8 cellular contexts compared by ENCODE assay signal in genomic region chr5:36944607-36945225, GRCh38.
DNase-seq lines count a peak whose midpoint lies in the region; ATAC-seq and TF ChIP-seq lines count a peak whose summit lies in the region.

No MANE protein-coding gene starts in this region.

- H3K27me3 ChIP-seq in breast epithelium: no peaks in the 10 kb centered on the region
- H3K27me3 ChIP-seq in right lobe of liver: no peaks in the 10 kb centered on the region

- no TSS peak for BruUV-seq in MCF 10A (replicated peaks; lab: Mats Ljungman, UMichigan)

- H3K27ac ChIP-seq in breast epithelium (no peak overlapping the region), right lobe of liver (no peak overlapping the region)

- H3K27me3 Mint-ChIP-seq in MCF 10A (ENCODE audit: insufficient read depth, unreplicated experiment): no peaks in the 10 kb centered on the region
- no peaks in the 10 kb centered on the region for H3K27me3 Mint-ChIP-seq in stimulated activated naive B cell treated with anti-CD40 and anti-IgM and Interleukin-4, amounts not matched to agents 10 μg/mL and 1 μg/mL and 100 μg/mL, for 72 hours

- intact Hi-C loops in MCF 10A (cut with micrococcal nuclease): loop anchor here (1.0 to 2.0 kb wide), 3 partner anchors 65 to 204 kb away; no protein-coding TSS in a partner anchor
- intact Hi-C loops in breast epithelium (cut with DNase I; ENCODE audit: low total_unique reads): no loop called here
- intact Hi-C loops in right lobe of liver (cut with DNase I): no loop called here

- no peaks in the 10 kb centered on the region for H3K9me3 Mint-ChIP-seq in MCF 10A (ENCODE audit: unreplicated experiment)
- no peaks in the 10 kb centered on the region for H3K9me3 Mint-ChIP-seq in stimulated activated naive B cell treated with anti-CD40 and anti-IgM and Interleukin-4, amounts not matched to agents 10 μg/mL and 1 μg/mL and 100 μg/mL, for 72 hours

- H3K4me3 Mint-ChIP-seq in MCF 10A (ENCODE audit: unreplicated experiment): no peak overlapping the region
- no peak overlapping the region for H3K4me3 Mint-ChIP-seq in stimulated activated naive B cell treated with anti-CD40 and anti-IgM and Interleukin-4, amounts not matched to agents 10 μg/mL and 1 μg/mL and 100 μg/mL, for 72 hours

- no peaks in the 10 kb centered on the region for H3K9me3 ChIP-seq in breast epithelium
- no peaks in the 10 kb centered on the region for H3K9me3 ChIP-seq in right lobe of liver

- in situ Hi-C loops in astrocyte of the spinal cord (cut with HindIII; ENCODE audit: low sequenced_read_pairs): no loop called here

- no peaks in the 10 kb centered on the region for H3K36me3 Mint-ChIP-seq in MCF 10A (ENCODE audit: insufficient read depth, unreplicated experiment)
- no peaks in the 10 kb centered on the region for H3K36me3 Mint-ChIP-seq in stimulated activated naive B cell treated with anti-CD40 and anti-IgM and Interleukin-4, amounts not matched to agents 10 μg/mL and 1 μg/mL and 100 μg/mL, for 72 hours

- 69% methylated on average over 4 of the region's 4 CpGs for WGBS in right lobe of liver (ENCODE audit: insufficient coverage, low coverage, low lambda C conversion rate, missing lambda C conversion rate)

- ATAC-seq in right lobe of liver (peak in 2 of 4 donors; percentile 40 to 44), omental fat pad (ENCODE audit: low FRiP score) (no peak)
- ATAC-seq in stimulated activated naive B cell treated with anti-CD40 and anti-IgM and Interleukin-4, amounts not matched to agents 10 μg/mL and 1 μg/mL and 100 μg/mL, for 72 hours (replicated peaks): no peak

- H3K27ac Mint-ChIP-seq in MCF 10A (ENCODE audit: low read depth, unreplicated experiment): no peak overlapping the region
- no peak overlapping the region for H3K27ac Mint-ChIP-seq in stimulated activated naive B cell treated with anti-CD40 and anti-IgM and Interleukin-4, amounts not matched to agents 10 μg/mL and 1 μg/mL and 100 μg/mL, for 72 hours

- H3K4me3 ChIP-seq in breast epithelium: no peak overlapping the region
- H3K4me3 ChIP-seq in astrocyte of the spinal cord (ENCODE audit: low read depth, low read length): no peak overlapping the region
- H3K4me3 ChIP-seq in right lobe of liver: no peak overlapping the region

- POLR2A ChIA-PET in MCF 10A (lab: Yijun Ruan, JAX): interaction anchor here (0.5 to 5.6 kb wide), 4 partner anchors 9 to 426 kb away, joined by 3 to 62 read pairs (median 4); partner anchors contain the start of genes NIPBL and NUP155

- TF ChIP-seq POLR2A in breast epithelium (IDR thresholded peaks at IDR 0.05): no peak
- no peak for TF ChIP-seq POLR2A in right lobe of liver (IDR thresholded peaks at IDR 0.05)

- H3K36me3 ChIP-seq in breast epithelium (no peaks in the 10 kb centered on the region), right lobe of liver (no peaks in the 10 kb centered on the region)

- peak; percentile 60 for DNase-seq in MCF 10A (ENCODE audit: unreplicated experiment)
- DNase-seq in breast epithelium (ENCODE audit: low spot score in 2 of 2): no peak
- DNase-seq in NCI-H2081 treated with DMSO at 0.1 percent for 48 hours (lab: John Stamatoyannopoulos, UW): peak; percentile 85
- peak; percentile 76 for DNase-seq in astrocyte of the spinal cord (ENCODE audit: low read depth, low spot score)
- DNase-seq in right lobe of liver: no peak
- DNase-seq in islet precursor cell: no peak
- DNase-seq in stimulated activated naive B cell treated with anti-CD40 and anti-IgM and Interleukin-4, amounts not matched to agents 10 μg/mL and 1 μg/mL and 100 μg/mL, for 72 hours: no peak
- DNase-seq in omental fat pad (ENCODE audit: low spot score): no peak

- H3K4me1 ChIP-seq in breast epithelium (no peaks in the 10 kb centered on the region), right lobe of liver (peaks cover 0 to 13% (median 7%) of the 10 kb centered on the region in 4 donors)

- peaks cover 19% of the 10 kb centered on the region for H3K4me1 Mint-ChIP-seq in MCF 10A (ENCODE audit: insufficient read depth, unreplicated experiment)
- H3K4me1 Mint-ChIP-seq in stimulated activated naive B cell treated with anti-CD40 and anti-IgM and Interleukin-4, amounts not matched to agents 10 μg/mL and 1 μg/mL and 100 μg/mL, for 72 hours: peaks cover 11 to 24% of the 10 kb centered on the region in 2 donors

- peak; percentile 37 for TF ChIP-seq CTCF in MCF 10A (IDR thresholded peaks at IDR 0.05; ENCODE audit: unreplicated experiment)
- TF ChIP-seq CTCF in breast epithelium (IDR thresholded peaks at IDR 0.05): peak in 1 of 3 donors; percentile 38
- peak; percentile 47 for TF ChIP-seq CTCF in astrocyte of the spinal cord (IDR thresholded peaks at IDR 0.05; ENCODE audit: low read depth, low read length)
- TF ChIP-seq CTCF in right lobe of liver (IDR thresholded peaks at IDR 0.05): peak; percentile 44 to 60 (median 55)
- no peak for TF ChIP-seq CTCF in omental fat pad (IDR thresholded peaks at IDR 0.05)

- CTCF ChIA-PET in MCF 10A (lab: Yijun Ruan, JAX): interaction anchor here (0.6 to 1.6 kb wide), 4 partner anchors 200 to 1171 kb away, joined by 3 to 6 read pairs (median 4); no protein-coding TSS in a partner anchor

Comparison
In these comparisons a context has a peak if more than half of its experiments do, and no peak if none do; other contexts are left out.
1. DNase-seq: peak in MCF 10A (single experiment), NCI-H2081 treated with DMSO at 0.1 percent for 48 hours (single experiment) and astrocyte of the spinal cord (single experiment); none in breast epithelium (0 of 2), right lobe of liver (0 of 3), islet precursor cell (single experiment), stimulated activated naive B cell treated with anti-CD40 and anti-IgM and Interleukin-4, amounts not matched to agents 10 μg/mL and 1 μg/mL and 100 μg/mL, for 72 hours (single experiment) and omental fat pad (single experiment).
2. CTCF ChIP-seq: peak in MCF 10A (single experiment), astrocyte of the spinal cord (single experiment) and right lobe of liver (4 of 4); none in omental fat pad (0 of 3).